In the genomic region with DNA sequence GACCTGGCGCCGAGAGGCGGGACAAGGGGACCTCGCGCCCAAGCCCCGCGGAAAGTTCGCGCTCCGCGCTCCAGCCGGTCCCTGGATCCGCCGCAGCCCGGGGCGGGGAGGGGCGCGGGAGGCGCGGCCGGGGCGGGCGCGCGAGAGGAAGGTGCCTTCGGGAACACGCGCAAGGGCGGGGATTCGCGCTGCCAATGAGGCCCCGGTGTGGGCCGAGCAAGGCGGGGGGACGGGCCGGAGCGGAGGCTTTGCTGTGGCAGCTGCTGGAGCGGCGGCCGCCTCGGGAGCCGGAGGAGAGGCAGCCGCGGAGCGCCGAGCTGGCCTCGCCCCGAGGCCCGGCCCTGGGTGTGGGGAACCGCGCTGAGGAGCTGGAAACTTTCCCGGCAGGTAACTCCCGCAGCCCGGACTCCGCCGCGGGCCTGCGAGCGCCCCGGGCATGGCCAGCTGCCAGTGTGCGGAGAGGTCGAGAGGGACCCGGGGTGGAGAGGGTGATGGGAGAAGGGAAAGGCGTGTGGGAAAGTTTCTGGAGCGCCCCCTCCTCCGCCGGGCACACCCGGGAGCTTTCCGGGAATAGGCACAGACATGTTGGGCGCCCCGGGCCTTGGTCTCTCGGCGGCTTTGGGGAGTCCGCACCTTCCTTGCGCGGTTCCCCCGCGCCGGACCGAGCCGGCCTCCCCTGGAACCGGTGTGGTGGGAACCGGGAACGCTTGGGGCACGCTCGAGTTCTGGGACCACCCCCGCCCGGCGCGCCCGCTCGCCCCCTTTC, we compare ENCODE assay signal across 8 cellular contexts. TPM values are rescaled to one million over a fixed set of nuclear protein-coding genes. Genes with fewer than 3 reads are reported as not detected.
A peak's percentile ranks its signal among the peaks of the same experiment; 100 is the strongest.
DNase-seq lines count a peak whose midpoint lies in the region; ATAC-seq and TF ChIP-seq lines count a peak whose summit lies in the region.

A gene (plus strand): TSS at position 245 of the 766 bp plus-strand sequence. CDS start 97,271 bp downstream, outside the sequence.

- peaks cover 34 to 62% (median 59%) of the 10 kb centered on the region in 3 donors for H3K27me3 Mint-ChIP-seq in CD14-positive monocyte (ENCODE audit: low read depth in 3 of 3)
- H3K27me3 Mint-ChIP-seq in activated CD4-positive, alpha-beta memory T cell treated with anti-CD3 and anti-CD28 coated beads for 36 hours, result peaks cover 41% of the 10 kb centered on the region

- peaks cover 0 to 12% (median 3%) of the 10 kb centered on the region in 7 donors for H3K9me3 Mint-ChIP-seq in CD14-positive monocyte
- H3K9me3 Mint-ChIP-seq in activated CD4-positive, alpha-beta memory T cell treated with anti-CD3 and anti-CD28 coated beads for 36 hours, result no peaks in the 10 kb centered on the region

- no peak within 1 kb of the TSS for H3K27ac ChIP-seq in effector memory CD4-positive, alpha-beta T cell (ENCODE audit: insufficient read depth, low read length, poor library complexity, severe bottlenecking)
- peak within 1 kb of the TSS; percentile 97 to 99 for H3K27ac ChIP-seq in lung (ENCODE audit: low read depth in 1 of 2, low read length in 1 of 2)

- H3K4me3 Mint-ChIP-seq in CD14-positive monocyte, result peak within 1 kb of the TSS; percentile 90 to 96
- H3K4me3 Mint-ChIP-seq in activated CD4-positive, alpha-beta memory T cell treated with anti-CD3 and anti-CD28 coated beads for 36 hours, result peak within 1 kb of the TSS; percentile 70

- H3K27ac Mint-ChIP-seq in CD14-positive monocyte, result peak within 1 kb of the TSS in 2 of 7 donors; percentile 38 to 72
- H3K27ac Mint-ChIP-seq in activated CD4-positive, alpha-beta memory T cell treated with anti-CD3 and anti-CD28 coated beads for 36 hours, result no peak within 1 kb of the TSS

- H3K36me3 ChIP-seq in effector memory CD4-positive, alpha-beta T cell (ENCODE audit: control insufficient read depth, insufficient read depth, low read length), result no peaks in the 10 kb centered on the region
- H3K36me3 ChIP-seq in lung (ENCODE audit: control insufficient read depth in 2 of 2, insufficient read depth in 2 of 2, low read length in 2 of 2), result no peaks in the 10 kb centered on the region

- H3K4me1 ChIP-seq in effector memory CD4-positive, alpha-beta T cell (ENCODE audit: control insufficient read depth, insufficient read depth, low read length, poor library complexity, severe bottlenecking), result peaks cover 3% of the 10 kb centered on the region
- H3K4me1 ChIP-seq in lung (ENCODE audit: control insufficient read depth in 2 of 2, insufficient read depth in 2 of 2, low read length in 2 of 2), result peaks cover 2 to 18% of the 10 kb centered on the region in 2 donors

- peak; percentile 91 for ATAC-seq in GM19328 (IDR thresholded peaks at IDR 0.05; ENCODE audit: unreplicated experiment)
- peak; percentile 97 for ATAC-seq in HG03439 (IDR thresholded peaks at IDR 0.05; ENCODE audit: unreplicated experiment)
- peak; percentile 94 for ATAC-seq in lung (ENCODE audit: insufficient read depth, low FRiP score)

- intact Hi-C loops in CD14-positive monocyte (cut with micrococcal nuclease), result no loop called here
- intact Hi-C loops in activated CD4-positive, alpha-beta memory T cell treated with anti-CD3 and anti-CD28 coated beads for 36 hours (cut with micrococcal nuclease), result no loop called here

- peaks cover 3% of the 10 kb centered on the region for H3K27me3 ChIP-seq in effector memory CD4-positive, alpha-beta T cell (replicated peaks; ENCODE audit: control insufficient read depth, insufficient read depth, low read length, poor library complexity, severe bottlenecking)
- H3K27me3 ChIP-seq in lung (ENCODE audit: control insufficient read depth, insufficient read depth), result no peaks in the 10 kb centered on the region

- CTCF ChIA-PET in activated CD4-positive, alpha-beta memory T cell treated with anti-CD3 and anti-CD28 coated beads for 36 hours (lab: Charles Lee), result no interaction called here

- no peaks in the 10 kb centered on the region for H3K36me3 Mint-ChIP-seq in CD14-positive monocyte
- H3K36me3 Mint-ChIP-seq in activated CD4-positive, alpha-beta memory T cell treated with anti-CD3 and anti-CD28 coated beads for 36 hours, result no peaks in the 10 kb centered on the region

- H3K9me3 ChIP-seq in effector memory CD4-positive, alpha-beta T cell (ENCODE audit: control insufficient read depth, low read length), result no peaks in the 10 kb centered on the region
- no peaks in the 10 kb centered on the region for H3K9me3 ChIP-seq in lung (ENCODE audit: control insufficient read depth in 2 of 2, insufficient read depth in 1 of 2, low read length in 1 of 2)

- no peak for TF ChIP-seq CTCF in CD14-positive monocyte (IDR thresholded peaks at IDR 0.05)
- TF ChIP-seq CTCF in lung (IDR thresholded peaks at IDR 0.05; ENCODE audit: control extremely low read depth, extremely low read depth), result no peak

- WGBS in lung, 2 donors, result 0 to 1% methylated on average over 54 to 92 of the region's 92 CpGs

- POLR2A ChIA-PET in activated CD4-positive, alpha-beta memory T cell treated with anti-CD3 and anti-CD28 coated beads for 36 hours (lab: Charles Lee), result no interaction called here

- DNase-seq in CD14-positive monocyte (ENCODE audit: low spot score) (no peak), NCI-H524 treated with DMSO at 0.1 percent for 48 hours (lab: John Stamatoyannopoulos, UW) (peak; percentile 44), lung (ENCODE audit: low spot score) (peak; percentile 93)
- DNase-seq in activated CD4-positive, alpha-beta memory T cell treated with anti-CD3 and anti-CD28 coated beads for 36 hours, result peak; percentile 79
- DNase-seq in effector memory CD4-positive, alpha-beta T cell, result peak; percentile 21 to 31 (median 27)
- peak in 2 of 3 experiments; percentile 8 to 23 for DNase-seq in stimulated activated CD4-positive, alpha-beta T cell treated with anti-CD3 and anti-CD28 coated beads, TNF-alpha, amount 100 ng/mL, for 4 hours (ENCODE audit: low read depth in 3 of 3)

- peak within 1 kb of the TSS; percentile 46 for H3K4me3 ChIP-seq in effector memory CD4-positive, alpha-beta T cell (ENCODE audit: insufficient read depth, low read depth, low read length, poor library complexity, severe bottlenecking)
- peak within 1 kb of the TSS; percentile 85 for H3K4me3 ChIP-seq in lung

- H3K4me1 Mint-ChIP-seq in CD14-positive monocyte, result peaks cover 25% of the 10 kb centered on the region
- peaks cover 15% of the 10 kb centered on the region for H3K4me1 Mint-ChIP-seq in activated CD4-positive, alpha-beta memory T cell treated with anti-CD3 and anti-CD28 coated beads for 36 hours (ENCODE audit: low read depth)

RNA-seq across cellular contexts. Expression of the gene that starts here (rescaled TPM):
- polyA plus RNA-seq in CD14-positive monocyte (not detected), lung (10 to 100 TPM; 14.3 to 32.4 TPM)
- under 1 TPM; 0.63 to 0.86 TPM for total RNA-seq in activated CD4-positive, alpha-beta memory T cell treated with anti-CD3 and anti-CD28 coated beads for 36 hours
- 10 to 100 TPM; 42.2 to 99.5 TPM for total RNA-seq in lung

Comparison
In these comparisons a context has a peak if more than half of its experiments do, and no peak if none do; other contexts are left out.
1. RNA of the gene that starts here (total RNA-seq): 42.2 to 99.5 TPM in lung; 0.63 to 0.86 TPM in activated CD4-positive, alpha-beta memory T cell treated with anti-CD3 and anti-CD28 coated beads for 36 hours; every median in the first group is over 10 times any median in the second.
2. RNA of the gene that starts here (polyA plus RNA-seq): 14.3 to 32.4 TPM in lung; not detected in CD14-positive monocyte; every median in the first group is over 10 times any median in the second.
3. Peak in DNase-seq in activated CD4-positive, alpha-beta memory T cell treated with anti-CD3 and anti-CD28 coated beads for 36 hours; RNA of the gene not detected or under 1 TPM.
4. Peak in every context shown above with its lines, with median percentiles within 50 percentile points of each other: ATAC-seq.